In genomic region chr4:177309525-177310371, GRCh38 we compare ENCODE assay signal across 8 cellular contexts. TPM values are rescaled to one million over a fixed set of nuclear protein-coding genes. Genes with fewer than 3 reads are reported as not detected.
DNase-seq lines count a peak whose midpoint lies in the region; ATAC-seq and TF ChIP-seq lines count a peak whose summit lies in the region.

NEIL3 (plus strand) TSS chr4:177309874; CDS start chr4:177309954, 80 bp downstream.

- ATAC-seq in GM19395 (IDR thresholded peaks at IDR 0.05; ENCODE audit: unreplicated experiment), result peak; percentile 89
- ATAC-seq in HG03558 (IDR thresholded peaks at IDR 0.05; ENCODE audit: extremely low read depth, unreplicated experiment), result peak; percentile 69
- peak; percentile 92 for ATAC-seq in lung (ENCODE audit: insufficient read depth, low FRiP score)

- H3K36me3 ChIP-seq in lung (ENCODE audit: control insufficient read depth in 2 of 2, insufficient read depth in 2 of 2, low read length in 2 of 2), result no peaks in the 10 kb centered on the region

- no peak for TF ChIP-seq CTCF in lung (IDR thresholded peaks at IDR 0.05; ENCODE audit: control extremely low read depth, extremely low read depth)

- H3K27ac ChIP-seq in lung (ENCODE audit: low read depth in 1 of 2, low read length in 1 of 2), result no peak within 1 kb of the TSS

- 1% methylated on average over 51 to 52 of the region's 52 CpGs for WGBS in lung, 2 donors

- H3K9me3 ChIP-seq in lung (ENCODE audit: control insufficient read depth in 2 of 2, insufficient read depth in 1 of 2, low read length in 1 of 2), result no peaks in the 10 kb centered on the region

- H3K27me3 ChIP-seq in lung (ENCODE audit: control insufficient read depth, insufficient read depth), result no peaks in the 10 kb centered on the region

- DNase-seq in CD1c-positive myeloid dendritic cell (ENCODE audit: extremely low spot score) (peak; percentile 97), NCI-H774 (lab: John Stamatoyannopoulos, UW) (peak; percentile 54), ecto neural progenitor cell (ENCODE audit: low spot score) (peak; percentile 92), lung (ENCODE audit: low spot score) (peak; percentile 93)
- DNase-seq in activated CD4-positive, alpha-beta T cell treated with anti-CD3 and anti-CD28 coated beads, Interleukin-2, amount 50 U/mL, for 4 hours, result peak; percentile 94 to 96
- DNase-seq in stimulated activated CD4-positive, alpha-beta T cell treated with anti-CD3 and anti-CD28 coated beads, TNF-alpha, amount 100 ng/mL, for 24 hours (ENCODE audit: low read depth in 3 of 3), result peak; percentile 89 to 97 (median 91)

- peak within 1 kb of the TSS; percentile 67 for H3K4me3 ChIP-seq in lung

- peaks cover 0 to 4% of the 10 kb centered on the region in 2 donors for H3K4me1 ChIP-seq in lung (ENCODE audit: control insufficient read depth in 2 of 2, insufficient read depth in 2 of 2, low read length in 2 of 2)

RNA-seq across cellular contexts. Expression of gene NEIL3, which starts in this region (rescaled TPM):
- total RNA-seq in lung, result 1 to 10 TPM in 1 of 2 donors, under 1 TPM in 1; 0.37 to 2.0 TPM
- polyA plus RNA-seq in lung, result under 1 TPM; 0.22 to 0.28 TPM
